In genomic region chr1:168507828-168508227, GRCh38 we compare ENCODE assay signal across 25 cellular contexts. TPM values are rescaled to one million over a fixed set of nuclear protein-coding genes. Genes with fewer than 3 reads are reported as not detected.
"Had no signal": no experiment of that assay in that cellular context is flagged by ENCODE, and none has a peak within 500 bp of the region (broad histone marks: within the 10 kb centered on the region; RNA-seq: fewer than 3 reads in every experiment).

No MANE protein-coding gene starts in this region.

- H3K27me3 ChIP-seq: MG63 had no signal

- H3K4me3 Mint-ChIP-seq: activated CD4-positive, alpha-beta memory T cell treated with anti-CD3 and anti-CD28 coated beads for 36 hours; activated CD4-positive, alpha-beta T cell treated with anti-CD3 and anti-CD28 coated beads, Interleukin-2, amount 10 ng/mL, durations not matched to agents 7 days and 5 days; activated T-helper 1 cell treated with anti-CD3 and anti-CD28 coated beads, Interleukin-12 subunit alpha, Interleukin-12 subunit beta, Interleukin-2, Interleukin-4 antibody, amounts not matched to agents 30 ng/mL and 10 ng/mL and 1 ng/mL, durations not matched to agents 14 hours and 24 hours and 36 hours had no signal

- H3K9me3 ChIP-seq: MG63 had no signal

- H3K27ac Mint-ChIP-seq: activated CD4-positive, alpha-beta memory T cell treated with anti-CD3 and anti-CD28 coated beads for 36 hours; activated CD4-positive, alpha-beta T cell treated with anti-CD3 and anti-CD28 coated beads, Interleukin-2, amount 10 ng/mL, durations not matched to agents 7 days and 5 days; activated naive CD4-positive, alpha-beta T cell treated with anti-CD3 and anti-CD28 coated beads, Interleukin-2, amount 50 U/mL, for 72 hours; activated T-helper 1 cell treated with anti-CD3 and anti-CD28 coated beads, Interleukin-12 subunit alpha, Interleukin-12 subunit beta, Interleukin-2, Interleukin-4 antibody, amounts not matched to agents 30 ng/mL and 10 ng/mL and 1 ng/mL, durations not matched to agents 14 hours and 24 hours and 36 hours had no signal

- DNase-seq: activated CD4-positive, alpha-beta memory T cell treated with anti-CD3 and anti-CD28 coated beads for 36 hours; activated CD4-positive, alpha-beta T cell treated with anti-CD3 and anti-CD28 coated beads, Interleukin-2, amount 10 ng/mL, durations not matched to agents 7 days and 5 days; activated CD4-positive, CD25-positive, alpha-beta regulatory T cell; activated CD8-positive, alpha-beta memory T cell treated with anti-CD3 and anti-CD28 coated beads, Interleukin-2, amount 50 U/mL, for 4 hours; activated effector memory CD4-positive, alpha-beta T cell treated with anti-CD3 and anti-CD28 coated beads, Interleukin-2, amount 50 U/mL, for 16 hours; activated naive CD4-positive, alpha-beta T cell treated with Interleukin-2 at 50 U/mL for 16 hours; aorta; central memory CD4-positive, alpha-beta T cell; MV-4-11; NCI-H1092 treated with DMSO at 0.1 percent for 48 hours; NCI-H1436; NCI-H1694 treated with DMSO at 0.1 percent for 48 hours; NCI-H2029 treated with DMSO at 0.1 percent for 48 hours; NCI-H345; NCI-H510A; NCI-H526 treated with DMSO at 0.1 percent for 48 hours; NCI-H82 had no signal

- H3K4me3 ChIP-seq: MG63, SK-N-MC had no signal

- H3K27me3 Mint-ChIP-seq: activated CD4-positive, alpha-beta memory T cell treated with anti-CD3 and anti-CD28 coated beads for 36 hours; activated CD4-positive, alpha-beta T cell treated with anti-CD3 and anti-CD28 coated beads, Interleukin-2, amount 10 ng/mL, durations not matched to agents 7 days and 5 days had no signal

- H3K9me3 Mint-ChIP-seq: activated CD4-positive, alpha-beta memory T cell treated with anti-CD3 and anti-CD28 coated beads for 36 hours had no signal

- ATAC-seq: activated naive CD4-positive, alpha-beta T cell treated with anti-CD3 and anti-CD28 coated beads, Interleukin-2, amount 50 U/mL, for 72 hours had no signal

- H3K36me3 Mint-ChIP-seq: activated CD4-positive, alpha-beta memory T cell treated with anti-CD3 and anti-CD28 coated beads for 36 hours; activated naive CD4-positive, alpha-beta T cell treated with anti-CD3 and anti-CD28 coated beads, Interleukin-2, amount 50 U/mL, for 72 hours had no signal

- H3K36me3 ChIP-seq: MG63 had no signal

- H3K27ac ChIP-seq: SK-N-MC, VCaP had no signal

RNA-seq across cellular contexts. Expression of gene XCL2, which starts 36.0 kb away (rescaled TPM):
- total RNA-seq: activated CD4-positive, alpha-beta T cell treated with anti-CD3 and anti-CD28 coated beads, Interleukin-2, amount 10 ng/mL, durations not matched to agents 7 days and 5 days; bronchial epithelial cell; OCI-LY7; RPMI7951 had no signal
- polyA plus RNA-seq: aorta had no signal
